7 cellular contexts compared by ENCODE assay signal in the genomic region with DNA sequence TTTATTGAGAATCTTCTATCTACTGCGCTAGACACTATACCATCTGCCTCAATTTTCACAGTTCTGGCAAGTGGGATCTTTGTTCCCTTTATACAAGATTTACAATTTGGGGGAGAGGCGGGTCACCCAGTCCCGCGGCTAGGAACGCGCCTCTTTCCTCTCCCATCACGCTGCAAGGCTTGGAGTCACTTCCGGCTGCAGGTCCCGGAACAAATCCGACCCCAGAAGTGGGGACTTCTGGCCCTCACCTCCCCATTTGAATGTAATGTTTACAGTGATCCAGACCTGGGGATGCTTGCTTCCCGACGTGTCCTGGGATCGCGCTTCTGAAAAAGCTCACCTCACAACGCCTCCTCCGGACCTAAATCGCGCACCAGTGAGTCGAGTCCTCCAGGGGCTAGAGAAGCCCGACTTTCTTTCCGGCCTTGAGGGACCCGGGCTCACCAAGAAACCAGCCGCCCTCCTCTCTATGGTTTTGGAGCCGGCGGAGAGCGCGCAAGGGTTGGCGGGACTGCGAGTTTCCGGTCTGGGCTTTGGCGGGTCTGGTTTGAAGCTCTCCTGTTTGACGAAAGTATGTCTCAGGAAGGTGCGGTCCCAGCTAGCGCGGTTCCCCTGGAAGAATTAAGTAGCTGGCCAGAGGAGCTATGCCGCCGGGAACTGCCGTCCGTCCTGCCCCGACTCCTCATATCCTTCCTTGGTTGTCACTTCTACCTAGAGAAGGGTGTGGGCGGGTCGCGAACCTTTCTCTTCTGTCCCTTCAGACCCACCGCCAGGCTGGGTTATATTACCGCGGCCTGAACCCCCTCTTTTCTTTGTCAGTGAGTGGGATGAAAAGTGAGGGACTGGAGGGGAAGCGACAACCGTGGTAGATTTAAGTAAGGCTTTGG.
A peak's percentile ranks its signal among the peaks of the same experiment; 100 is the strongest.
DNase-seq lines count a peak whose midpoint lies in the region; ATAC-seq and FAIRE-seq lines count a peak whose summit lies in the region.

Gene METTL18 (minus strand): TSS at position 378 of the 887 bp plus-strand sequence. CDS start 1,212 bp downstream, outside the sequence.

- peak; percentile 91 for ATAC-seq in HG02981 (IDR thresholded peaks at IDR 0.05; ENCODE audit: unreplicated experiment)

- peak; percentile 98 for FAIRE-seq in GM18507 (lab: Jason Lieb, UNC)

- DNase-seq in GM18507 (ENCODE audit: extremely low spot score, insufficient read length, low read depth) (peak; percentile 73), NCI-H2029 treated with DMSO at 0.1 percent for 48 hours (lab: John Stamatoyannopoulos, UW) (peak; percentile 68), T-helper 9 cell (peak; percentile 80), astrocyte of the hippocampus (ENCODE audit: low read depth, low spot score) (peak; percentile 97), hippocampal formation (lab: John Stamatoyannopoulos, UW) (peak; percentile 92 to 94), retina (peak; percentile 99)

Comparison
In these comparisons a context has a peak if more than half of its experiments do, and no peak if none do; other contexts are left out.
1. Peak in every context shown above with its lines: DNase-seq and ATAC-seq.